28 cellular contexts compared by ENCODE assay signal in the genomic region with DNA sequence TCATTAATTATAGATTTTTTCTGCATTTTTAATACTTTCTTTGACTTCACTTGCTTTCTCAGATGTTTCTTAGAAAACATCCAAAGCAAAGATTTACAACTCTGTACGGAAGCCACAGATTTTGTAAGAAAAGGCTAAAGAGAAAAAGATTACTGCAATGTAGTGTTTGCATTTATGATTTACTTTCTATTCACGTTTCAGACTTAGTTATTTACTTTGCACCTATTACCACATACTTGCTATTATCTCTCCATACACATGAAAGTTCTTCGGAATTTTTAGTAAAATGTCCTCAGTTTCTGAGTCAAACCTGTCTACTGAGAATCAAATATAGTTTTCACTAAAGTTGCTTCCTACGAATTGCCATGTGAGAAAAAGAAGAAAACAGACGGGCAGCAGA.
"Had no signal": no experiment of that assay in that cellular context is flagged by ENCODE, and none has a peak within 500 bp of the region (broad histone marks: within the 10 kb centered on the region; RNA-seq: fewer than 3 reads in every experiment).

No MANE protein-coding gene starts in this region.

- H3K36me3 ChIP-seq: colonic mucosa, esophagus squamous epithelium, gastrocnemius medialis, heart right ventricle, left lung, lower lobe of right lung had no signal

- H3K27me3 ChIP-seq: colonic mucosa, esophagus squamous epithelium, gastrocnemius medialis, heart right ventricle, left lung had no signal

- FAIRE-seq: endometrium, islet of Langerhans, keratinocyte had no signal

- H3K27ac ChIP-seq: colonic mucosa, epithelial cell of prostate, esophagus squamous epithelium, gastrocnemius medialis, heart right ventricle, left lung, lower lobe of right lung had no signal

- DNase-seq: colonic mucosa; cortex of kidney; effector CD8-positive, alpha-beta T cell; effector memory CD8-positive, alpha-beta T cell; endodermal cell; erythroblast; esophagus squamous epithelium; foreskin fibroblast; foreskin melanocyte; gastrocnemius medialis; glutamatergic neuron; head of caudate nucleus; heart right ventricle; hippocampal formation; left cardiac atrium; left lung; left ventricle myocardium superior; lower lobe of right lung; mesenchymal stem cell; mucosa of descending colon; naive B cell had no signal

- H3K4me3 Mint-ChIP-seq: dendritic cell treated with granulocyte-macrophage colony-stimulating factor and Interleukin-4, amounts not matched to agents 40 ng/mL and 50 ng/mL, for 4 days; effector memory CD8-positive, alpha-beta T cell; endodermal cell; mesothelial cell of epicardium; naive B cell had no signal

- H3K4me1 ChIP-seq: colonic mucosa, gastrocnemius medialis, lower lobe of right lung had no signal

- H3K4me3 ChIP-seq: colonic mucosa, esophagus squamous epithelium, gastrocnemius medialis, heart right ventricle, left lung, lower lobe of right lung, mucosa of descending colon had no signal

- H3K4me1 Mint-ChIP-seq: naive B cell had no signal

- ATAC-seq: effector memory CD8-positive, alpha-beta T cell; esophagus mucosa; gastrocnemius medialis; heart right ventricle; left cardiac atrium; left lung; left ventricle myocardium superior; lower lobe of right lung; mucosa of descending colon had no signal

- H3K9me3 ChIP-seq: colonic mucosa, gastrocnemius medialis, lower lobe of right lung had no signal

- H3K27me3 Mint-ChIP-seq: dendritic cell treated with granulocyte-macrophage colony-stimulating factor and Interleukin-4, amounts not matched to agents 40 ng/mL and 50 ng/mL, for 4 days; effector memory CD8-positive, alpha-beta T cell; naive B cell had no signal

- H3K27ac Mint-ChIP-seq: dendritic cell treated with granulocyte-macrophage colony-stimulating factor and Interleukin-4, amounts not matched to agents 40 ng/mL and 50 ng/mL, for 4 days; endodermal cell; mesothelial cell of epicardium had no signal
